Comparison of ENCODE assay signal across 12 cellular contexts in genomic region chr3:157154563-157155333, GRCh38. TPM values are rescaled to one million over a fixed set of nuclear protein-coding genes. Genes with fewer than 3 reads are reported as not detected.
DNase-seq lines count a peak whose midpoint lies in the region; ATAC-seq and TF ChIP-seq lines count a peak whose summit lies in the region.
"Had no signal": no experiment of that assay in that cellular context is flagged by ENCODE, and none has a peak within 500 bp of the region (broad histone marks: within the 10 kb centered on the region; RNA-seq: fewer than 3 reads in every experiment).

No MANE protein-coding gene starts in this region.

- no peaks in the 10 kb centered on the region for H3K9me3 ChIP-seq in skeletal muscle tissue (ENCODE audit: control insufficient read depth in 3 of 3, low read length in 3 of 3)
- H3K9me3 ChIP-seq: adrenal gland, MG63 had no signal

- H3K9me3 Mint-ChIP-seq in activated CD4-positive, alpha-beta T cell treated with anti-CD3 and anti-CD28 coated beads, Interleukin-2, amount 10 ng/mL, durations not matched to agents 24 days and 14 days = no peaks in the 10 kb centered on the region
- no peaks in the 10 kb centered on the region for H3K9me3 Mint-ChIP-seq in activated CD4-positive, alpha-beta memory T cell treated with anti-CD3 and anti-CD28 coated beads, Interleukin-2, amount 10 ng/mL, durations not matched to agents 7 days and 5 days

- POLR2A ChIA-PET in activated CD4-positive, alpha-beta memory T cell treated with anti-CD3 and anti-CD28 coated beads, Interleukin-2, amount 10 ng/mL, durations not matched to agents 7 days and 5 days (lab: Charles Lee) = interaction anchor here (0.9 to 3.3 kb wide), 9 partner anchors 8 to 600 kb away, joined by 4 to 67 read pairs (median 8); partner anchors contain the start of gene SSR3

- peaks cover 29 to 58% (median 55%) of the 10 kb centered on the region in 3 donors for H3K36me3 ChIP-seq in skeletal muscle tissue (ENCODE audit: control insufficient read depth in 3 of 3, insufficient read depth in 3 of 3, low read length in 3 of 3)

- peaks cover 50% of the 10 kb centered on the region for H3K4me1 Mint-ChIP-seq in activated CD4-positive, alpha-beta T cell treated with anti-CD3 and anti-CD28 coated beads, Interleukin-2, amount 10 ng/mL, durations not matched to agents 24 days and 14 days
- peaks cover 78% of the 10 kb centered on the region for H3K4me1 Mint-ChIP-seq in activated CD4-positive, alpha-beta memory T cell treated with anti-CD3 and anti-CD28 coated beads, Interleukin-2, amount 10 ng/mL, durations not matched to agents 7 days and 5 days

- DNase-seq in activated CD4-positive, alpha-beta T cell treated with anti-CD3 and anti-CD28 coated beads, Interleukin-2, amount 10 ng/mL, durations not matched to agents 24 days and 14 days = no peak
- no peak for DNase-seq in activated CD4-positive, alpha-beta T cell treated with anti-CD3 and anti-CD28 coated beads for 48 hours
- no peak for DNase-seq in activated CD4-positive, alpha-beta memory T cell treated with anti-CD3 and anti-CD28 coated beads, Interleukin-2, amount 10 ng/mL, durations not matched to agents 7 days and 5 days
- no peak for DNase-seq in fibroblast of the aortic adventitia (ENCODE audit: low read depth)
- no peak for DNase-seq in epidermal melanocyte (ENCODE audit: insufficient read length, low spot score)
- no peak for DNase-seq in NCI-H2227 (lab: John Stamatoyannopoulos, UW; ENCODE audit: unreplicated experiment)
- DNase-seq: adrenal gland; MG63; SHP77; stimulated activated CD4-positive, alpha-beta T cell treated with anti-CD3 and anti-CD28 coated beads, Interleukin-15, amount 100 ng/mL, for 24 hours had no signal

- no peaks in the 10 kb centered on the region for H3K27me3 ChIP-seq in skeletal muscle tissue (ENCODE audit: control insufficient read depth in 3 of 3, insufficient read depth in 3 of 3, low read length in 3 of 3)
- H3K27me3 ChIP-seq: adrenal gland, MG63 had no signal

- TF ChIP-seq CTCF in fibroblast of the aortic adventitia (IDR thresholded peaks at IDR 0.05; ENCODE audit: insufficient read depth, low read length) = no peak

- H3K4me3 ChIP-seq in fibroblast of the aortic adventitia (ENCODE audit: low read depth, low read length) (peak overlapping the region; percentile 88), skeletal muscle tissue (ENCODE audit: low read length in 3 of 3) (peak overlapping the region in 2 of 3 donors; percentile 6 to 31)
- H3K4me3 ChIP-seq: MG63 had no signal

- intact Hi-C loops in activated CD4-positive, alpha-beta T cell treated with anti-CD3 and anti-CD28 coated beads, Interleukin-2, amount 10 ng/mL, durations not matched to agents 24 days and 14 days (cut with micrococcal nuclease) = no loop called here

- H3K4me3 Mint-ChIP-seq in activated CD4-positive, alpha-beta T cell treated with anti-CD3 and anti-CD28 coated beads, Interleukin-2, amount 10 ng/mL, durations not matched to agents 24 days and 14 days = peak overlapping the region; percentile 81
- H3K4me3 Mint-ChIP-seq in activated CD4-positive, alpha-beta memory T cell treated with anti-CD3 and anti-CD28 coated beads, Interleukin-2, amount 10 ng/mL, durations not matched to agents 7 days and 5 days = peak overlapping the region; percentile 70

- peak overlapping the region; percentile 9 for H3K27ac ChIP-seq in skeletal muscle tissue (ENCODE audit: low read depth, low read length)

- H3K27ac Mint-ChIP-seq in activated CD4-positive, alpha-beta T cell treated with anti-CD3 and anti-CD28 coated beads, Interleukin-2, amount 10 ng/mL, durations not matched to agents 24 days and 14 days = no peak overlapping the region
- peak overlapping the region; percentile 55 for H3K27ac Mint-ChIP-seq in activated CD4-positive, alpha-beta memory T cell treated with anti-CD3 and anti-CD28 coated beads, Interleukin-2, amount 10 ng/mL, durations not matched to agents 7 days and 5 days

- H3K4me1 ChIP-seq in skeletal muscle tissue (ENCODE audit: control insufficient read depth in 3 of 3, insufficient read depth in 3 of 3, low read length in 3 of 3) = peaks cover 32 to 54% (median 43%) of the 10 kb centered on the region in 3 donors

- no peaks in the 10 kb centered on the region for H3K27me3 Mint-ChIP-seq in activated CD4-positive, alpha-beta T cell treated with anti-CD3 and anti-CD28 coated beads, Interleukin-2, amount 10 ng/mL, durations not matched to agents 24 days and 14 days
- H3K27me3 Mint-ChIP-seq in activated CD4-positive, alpha-beta memory T cell treated with anti-CD3 and anti-CD28 coated beads, Interleukin-2, amount 10 ng/mL, durations not matched to agents 7 days and 5 days = no peaks in the 10 kb centered on the region

- CTCF ChIA-PET in activated CD4-positive, alpha-beta memory T cell treated with anti-CD3 and anti-CD28 coated beads, Interleukin-2, amount 10 ng/mL, durations not matched to agents 7 days and 5 days (lab: Charles Lee) = interaction anchor here (1.0 to 3.3 kb wide), 3 partner anchors 17 to 66 kb away, joined by 3 to 35 read pairs (median 3); no protein-coding TSS in a partner anchor

- H3K36me3 Mint-ChIP-seq in activated CD4-positive, alpha-beta T cell treated with anti-CD3 and anti-CD28 coated beads, Interleukin-2, amount 10 ng/mL, durations not matched to agents 24 days and 14 days (ENCODE audit: low read depth) = peaks cover 86% of the 10 kb centered on the region
- H3K36me3 Mint-ChIP-seq in activated CD4-positive, alpha-beta memory T cell treated with anti-CD3 and anti-CD28 coated beads, Interleukin-2, amount 10 ng/mL, durations not matched to agents 7 days and 5 days (ENCODE audit: low read depth) = peaks cover 92% of the 10 kb centered on the region

- H3K9ac ChIP-seq in skeletal muscle tissue (ENCODE audit: low read depth in 1 of 3, low read length in 3 of 3) = peak overlapping the region; percentile 2 to 28 (median 3)

- ATAC-seq in HG02870 (IDR thresholded peaks at IDR 0.05; ENCODE audit: unreplicated experiment) = no peak

RNA-seq across cellular contexts. Expression of gene CCNL1, which starts 5.2 kb away (rescaled TPM):
- total RNA-seq in activated CD4-positive, alpha-beta T cell treated with anti-CD3 and anti-CD28 coated beads, Interleukin-2, amount 10 ng/mL, durations not matched to agents 24 days and 14 days = 171 and 172 TPM in 2 replicates
- total RNA-seq in activated CD4-positive, alpha-beta memory T cell treated with anti-CD3 and anti-CD28 coated beads, Interleukin-2, amount 10 ng/mL, durations not matched to agents 7 days and 5 days = 100 to 1,000 TPM; 223 to 249 TPM
- total RNA-seq in fibroblast of the aortic adventitia (ENCODE audit: low replicate concordance) (86.7 and 138 TPM in 2 replicates), skeletal muscle tissue (52.7 TPM)
